13 cellular contexts compared by ENCODE assay signal in genomic region chr18:55790296-55790695, GRCh38.
A peak's percentile ranks its signal among the peaks of the same experiment; 100 is the strongest.
DNase-seq lines count a peak whose midpoint lies in the region; ATAC-seq, FAIRE-seq and TF ChIP-seq lines count a peak whose summit lies in the region.
"Had no signal": no experiment of that assay in that cellular context is flagged by ENCODE, and none has a peak within 500 bp of the region (broad histone marks: within the 10 kb centered on the region; RNA-seq: fewer than 3 reads in every experiment).

No MANE protein-coding gene starts in this region.

- DNase-seq in cardiac fibroblast (ENCODE audit: low read depth in 2 of 2) (peak; percentile 67 to 94), keratinocyte (ENCODE audit: low read depth, low spot score) (peak; percentile 28), ureter (ENCODE audit: low spot score) (no peak)
- DNase-seq in effector memory CD8-positive, alpha-beta T cell: no peak
- DNase-seq: AML-193, left colon had no signal

- H2AFZ ChIP-seq in ACC112 (ENCODE audit: low read length, unreplicated experiment): no peak overlapping the region
- no peak overlapping the region for H2AFZ ChIP-seq in keratinocyte (ENCODE audit: control insufficient read depth, low read length)

- H3K36me3 Mint-ChIP-seq in effector memory CD8-positive, alpha-beta T cell (ENCODE audit: insufficient read depth): no peaks in the 10 kb centered on the region

- peaks cover 14% of the 10 kb centered on the region for H3K4me1 ChIP-seq in ACC112 (ENCODE audit: control insufficient read depth, insufficient read depth, low read length, unreplicated experiment)
- H3K4me1 ChIP-seq in keratinocyte (ENCODE audit: control insufficient read depth, extremely low read depth, insufficient read depth, low read length): peaks cover 20% of the 10 kb centered on the region

- FAIRE-seq in keratinocyte (lab: Jason Lieb, UNC): peak; percentile 61
- FAIRE-seq: G401.6 had no signal

- H3K27me3 Mint-ChIP-seq in effector memory CD8-positive, alpha-beta T cell: no peaks in the 10 kb centered on the region

- no peaks in the 10 kb centered on the region for H3K79me2 ChIP-seq in ACC112 (ENCODE audit: control insufficient read depth, insufficient read depth, low read length, unreplicated experiment)
- no peaks in the 10 kb centered on the region for H3K79me2 ChIP-seq in keratinocyte (ENCODE audit: control insufficient read depth, insufficient read depth, low read length)

- TF ChIP-seq EP300 in Ishikawa (IDR thresholded peaks at IDR 0.05; ENCODE audit: borderline replicate concordance): peak; percentile 35; the same call in 1 of the 2 replicates

- H3K27me3 ChIP-seq in ACC112 (ENCODE audit: insufficient read depth, low read length): no peaks in the 10 kb centered on the region
- H3K27me3 ChIP-seq in keratinocyte (ENCODE audit: control insufficient read depth, extremely low read depth, insufficient read depth, low read length): no peaks in the 10 kb centered on the region
- H3K27me3 ChIP-seq: gastroesophageal sphincter had no signal

- no peak overlapping the region for H3K27ac Mint-ChIP-seq in effector memory CD8-positive, alpha-beta T cell
- H3K27ac Mint-ChIP-seq: nephron had no signal

- H3K4me3 Mint-ChIP-seq in effector memory CD8-positive, alpha-beta T cell: no peak overlapping the region
- H3K4me3 Mint-ChIP-seq: nephron had no signal

- H3K9ac ChIP-seq in keratinocyte (ENCODE audit: control insufficient read depth, extremely low read depth, insufficient read depth, low read length): no peak overlapping the region

- no peaks in the 10 kb centered on the region for H3K4me1 Mint-ChIP-seq in effector memory CD8-positive, alpha-beta T cell (ENCODE audit: low read depth in 2 of 2)

- no peak for TF ChIP-seq RAD21 in Ishikawa (IDR thresholded peaks at IDR 0.05; ENCODE audit: low read depth)

- dilution Hi-C loops in keratinocyte (cut with MboI; ENCODE audit: extremely low pct_ligation_motif_present, low sequenced_read_pairs): no loop called here

- no peaks in the 10 kb centered on the region for H3K9me3 ChIP-seq in keratinocyte (ENCODE audit: control insufficient read depth, low read depth, low read length)
- H3K9me3 ChIP-seq: gastroesophageal sphincter had no signal

- H3K9me1 ChIP-seq in keratinocyte (ENCODE audit: control insufficient read depth, extremely low read depth, insufficient read depth, low read length): no peaks in the 10 kb centered on the region

- H3K4me3 ChIP-seq in ACC112 (ENCODE audit: low read depth, low read length): peak overlapping the region; percentile 24; the same call in 1 of the 2 replicates
- H3K4me3 ChIP-seq in cardiac fibroblast (replicated peaks in 1 of 2; ENCODE audit: low read depth in 2 of 2, low read length in 2 of 2): no peak overlapping the region
- peak overlapping the region in 1 of 3 experiments; percentile 18 for H3K4me3 ChIP-seq in keratinocyte (ENCODE audit: control insufficient read depth in 2 of 3, extremely low read depth in 1 of 3, insufficient read depth in 2 of 3, low read depth in 1 of 3, low read length in 3 of 3)
- H3K4me3 ChIP-seq: gastroesophageal sphincter had no signal

- no peak for TF ChIP-seq CTCF in cardiac fibroblast (IDR thresholded peaks at IDR 0.05; ENCODE audit: low read depth, low read length)
- TF ChIP-seq CTCF in keratinocyte (optimal IDR thresholded peaks at IDR 0.05 in 1 of 3, IDR thresholded peaks at IDR 0.05 in 1 of 3, conservative IDR thresholded peaks at IDR 0.05 in 1 of 3; ENCODE audit: extremely low read depth in 1 of 3, insufficient read depth in 2 of 3, low read length in 3 of 3): no peak

- H3K4me2 ChIP-seq in keratinocyte (ENCODE audit: control insufficient read depth, extremely low read depth, insufficient read depth, low read depth, low read length): peak overlapping the region; percentile 76

- no peaks in the 10 kb centered on the region for H4K20me1 ChIP-seq in keratinocyte (ENCODE audit: control insufficient read depth, extremely low read depth, insufficient read depth, low read length)

- peak overlapping the region; percentile 13; the same call in 1 of the 2 replicates for H3K27ac ChIP-seq in ACC112 (ENCODE audit: low read depth, low read length)
- peak overlapping the region; percentile 58 for H3K27ac ChIP-seq in keratinocyte (ENCODE audit: control insufficient read depth, insufficient read depth, low read length)
- H3K27ac ChIP-seq: gastroesophageal sphincter had no signal

- peaks cover 4 to 17% of the 10 kb centered on the region in 2 donors for H3K9me3 Mint-ChIP-seq in effector memory CD8-positive, alpha-beta T cell

- H3K36me3 ChIP-seq in ACC112 (ENCODE audit: insufficient read depth, low read length): no peaks in the 10 kb centered on the region
- no peaks in the 10 kb centered on the region for H3K36me3 ChIP-seq in keratinocyte (ENCODE audit: control insufficient read depth in 2 of 2, extremely low read depth in 1 of 2, insufficient read depth in 2 of 2, low read length in 2 of 2)
- H3K36me3 ChIP-seq: gastroesophageal sphincter had no signal

- no peak for ATAC-seq in HG03521 (IDR thresholded peaks at IDR 0.05; ENCODE audit: unreplicated experiment)
- no peak for ATAC-seq in GM19324 (IDR thresholded peaks at IDR 0.05; ENCODE audit: low FRiP score, unreplicated experiment)
- no peak for ATAC-seq in effector memory CD8-positive, alpha-beta T cell (replicated peaks)
- ATAC-seq: gastroesophageal sphincter, left colon had no signal

TF ChIP-seq in Ishikawa, 13 proteins besides CTCF, POLR2A, EP300 and RAD21:
- TF ChIP-seq TEAD4 (IDR thresholded peaks at IDR 0.05) (no peak), TCF12 (IDR thresholded peaks at IDR 0.05; ENCODE audit: low read depth) (no peak), REST (IDR thresholded peaks at IDR 0.05; ENCODE audit: low read depth) (no peak), CREB1 (IDR thresholded peaks at IDR 0.05; ENCODE audit: low read depth) (no peak), TAF1 (IDR thresholded peaks at IDR 0.05; ENCODE audit: low read depth) (no peak), MAX (IDR thresholded peaks at IDR 0.05) (no peak)

Comparison
In these comparisons a context has a peak if more than half of its experiments do, and no peak if none do; other contexts are left out.
1. DNase-seq: peak in cardiac fibroblast (2 of 2) and keratinocyte (single experiment); none in ureter (single experiment) and effector memory CD8-positive, alpha-beta T cell (0 of 3).